In the genomic region with DNA sequence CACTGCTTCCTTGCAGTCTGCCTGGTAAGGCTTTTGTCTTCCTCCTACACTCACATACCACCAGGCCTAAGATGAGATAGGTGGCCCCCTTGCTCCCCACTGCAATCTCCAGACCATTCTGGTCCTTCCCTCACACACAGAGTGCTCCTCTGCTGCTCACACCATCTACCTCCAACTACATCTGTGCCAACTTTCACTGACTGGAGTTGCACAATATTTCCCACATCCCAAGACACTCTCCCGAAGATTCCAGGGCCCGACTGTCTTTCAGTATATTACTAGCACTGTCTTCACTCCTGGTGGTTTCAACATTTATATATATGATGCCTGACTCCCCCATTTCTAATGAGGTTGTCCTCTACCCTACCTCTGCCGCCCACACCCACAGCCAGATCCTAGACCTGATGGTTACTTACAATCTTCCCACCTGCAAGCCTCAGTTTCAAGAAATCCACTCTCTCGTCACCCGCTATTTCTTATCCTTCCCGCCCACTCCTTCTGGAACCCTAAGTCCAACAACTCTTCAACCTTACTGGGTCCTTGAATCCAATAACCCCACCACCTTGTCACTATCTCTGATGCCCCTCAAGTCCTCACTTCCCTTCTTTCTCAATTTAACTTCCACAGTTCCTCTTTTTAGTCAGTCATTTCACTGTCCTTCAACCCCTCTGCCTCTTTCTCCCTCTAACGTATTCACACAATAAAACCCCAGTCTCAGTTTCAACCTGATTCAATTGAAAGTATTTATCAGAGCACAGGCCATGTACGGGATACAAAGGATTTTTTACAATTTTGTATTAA, we compare ENCODE assay signal across 12 cellular contexts. TPM values are rescaled to one million over a fixed set of nuclear protein-coding genes. Genes with fewer than 3 reads are reported as not detected.
DNase-seq lines count a peak whose midpoint lies in the region; ATAC-seq, FAIRE-seq and TF ChIP-seq lines count a peak whose summit lies in the region.
"Had no signal": no experiment of that assay in that cellular context is flagged by ENCODE, and none has a peak within 500 bp of the region (broad histone marks: within the 10 kb centered on the region; RNA-seq: fewer than 3 reads in every experiment).

No MANE protein-coding gene starts in this region.

- DNase-seq in Kasumi-1 (lab: John Stamatoyannopoulos, UW) (peak; percentile 68 to 80), psoas muscle (no peak), dorsolateral prefrontal cortex (no peak), H54 (ENCODE audit: insufficient read length, low spot score) (no peak), erythroblast (lab: John Stamatoyannopoulos, UW) (no peak), NCI-H2196 treated with DMSO at 0.1 percent for 48 hours (lab: John Stamatoyannopoulos, UW; ENCODE audit: unreplicated experiment) (no peak)
- DNase-seq: amniotic stem cell; NCI-H524 treated with DMSO at 0.1 percent for 48 hours; stimulated activated CD4-positive, alpha-beta T cell treated with anti-CD3 and anti-CD28 coated beads, Interleukin-15, amount 100 ng/mL, for 24 hours had no signal

- no peaks in the 10 kb centered on the region for H3K9me3 ChIP-seq in psoas muscle

- no peak for TF ChIP-seq CTCF in psoas muscle (IDR thresholded peaks at IDR 0.05)
- no peak for TF ChIP-seq CTCF in dorsolateral prefrontal cortex (IDR thresholded peaks at IDR 0.05 in 54 of 56, conservative IDR thresholded peaks at IDR 0.05 in 2 of 56; ENCODE audit: low read depth in 1 of 56, partially characterized antibody in 56 of 56)

- TF ChIP-seq POLR2A in H54 (IDR thresholded peaks at IDR 0.05; ENCODE audit: low read depth, low read length) (no peak), erythroblast (IDR thresholded peaks at IDR 0.05; ENCODE audit: low read length) (no peak)

- WGBS in psoas muscle, 3 donors = 75 to 85% (median 81%) methylated on average over 8 of the region's 8 CpGs

- no peaks in the 10 kb centered on the region for H3K36me3 ChIP-seq in psoas muscle (ENCODE audit: insufficient read depth in 1 of 2, low read depth in 1 of 2)

- no peaks in the 10 kb centered on the region for H3K27me3 ChIP-seq in psoas muscle (ENCODE audit: insufficient read depth in 3 of 3, low read length in 2 of 3)
- H3K27me3 ChIP-seq in dorsolateral prefrontal cortex = no peaks in the 10 kb centered on the region

- H3K27ac ChIP-seq in psoas muscle (peak overlapping the region; percentile 30), dorsolateral prefrontal cortex (no peak overlapping the region)

- H3K4me3 ChIP-seq in psoas muscle = no peak overlapping the region
- no peak overlapping the region for H3K4me3 ChIP-seq in dorsolateral prefrontal cortex

- FAIRE-seq in H54 (lab: Jason Lieb, UNC) = no peak
- FAIRE-seq: G401.6 had no signal

- ATAC-seq in GM19043 (IDR thresholded peaks at IDR 0.05; ENCODE audit: low read depth, unreplicated experiment) (peak; percentile 81), HG02763 (IDR thresholded peaks at IDR 0.05; ENCODE audit: unreplicated experiment) (peak; percentile 59), psoas muscle (peak; percentile 40 to 63 (median 56))

- peaks cover 91% of the 10 kb centered on the region for H3K4me1 ChIP-seq in psoas muscle

- intact Hi-C loops in psoas muscle (cut with DNase I) = loop anchor here in 1 of 2 donors (5.0 kb wide), 1 partner anchor 34 kb away; no protein-coding TSS in a partner anchor
- intact Hi-C loops in dorsolateral prefrontal cortex (cut with DNase I) = no loop called here

RNA-seq across cellular contexts. Expression of a gene that starts 21.6 kb away (rescaled TPM):
- total RNA-seq in psoas muscle = 10 to 100 TPM; 51.1 to 75.5 (median 71.4) TPM
- polyA plus RNA-seq in psoas muscle = 10 to 100 TPM; 12.2 to 49.3 (median 24.1) TPM
- 10 to 100 TPM; 20.3 to 60.5 (median 34.7) TPM for total RNA-seq in dorsolateral prefrontal cortex

Comparison
In these comparisons a context has a peak if more than half of its experiments do, and no peak if none do; other contexts are left out.
1. DNase-seq: peak in Kasumi-1 (2 of 2); none in psoas muscle (0 of 2), dorsolateral prefrontal cortex (0 of 10), H54 (single experiment), erythroblast (0 of 2) and NCI-H2196 treated with DMSO at 0.1 percent for 48 hours (single experiment).
2. Peak in every context shown above with its lines, with median percentiles within 50 percentile points of each other: ATAC-seq.